In genomic region chr1:235068155-235069121, GRCh38 we compare ENCODE assay signal across 10 cellular contexts.
DNase-seq lines count a peak whose midpoint lies in the region; ATAC-seq and TF ChIP-seq lines count a peak whose summit lies in the region.
"Had no signal": no experiment of that assay in that cellular context is flagged by ENCODE, and none has a peak within 500 bp of the region (broad histone marks: within the 10 kb centered on the region; RNA-seq: fewer than 3 reads in every experiment).

No MANE protein-coding gene starts in this region.

- intact Hi-C loops in HCT116 (cut with micrococcal nuclease), result loop anchor here (5.0 to 10.0 kb wide), 2 partner anchors 51 to 194 kb away; no protein-coding TSS in a partner anchor
- intact Hi-C loops in stomach (cut with DNase I; ENCODE audit: low total_unique reads), result no loop called here

- no peaks in the 10 kb centered on the region for H4K20me1 ChIP-seq in HCT116 (ENCODE audit: insufficient read depth)

- H3K4me2 ChIP-seq in HCT116 (ENCODE audit: low read length), result peak overlapping the region; percentile 74

- RAD21 ChIA-PET in HCT116 (lab: Charles Lee; ENCODE audit: low non-redundant PET in 1 of 2, low total read pairs in 2 of 2, uncharacterized antibody in 2 of 2, unreplicated experiment in 2 of 2), result interaction anchor here in 1 of 2 experiments (1.4 kb wide), 1 partner anchor 11 kb away, joined by 3 read pairs; no protein-coding TSS in a partner anchor

- DNase-seq in HCT116 (ENCODE audit: low read depth, low spot score), result peak; percentile 49
- no peak for DNase-seq in adipocyte (ENCODE audit: low read depth)
- DNase-seq in kidney tubule cell (ENCODE audit: low spot score), result peak; percentile 95
- peak; percentile 54 for DNase-seq in stomach
- DNase-seq in DMS153 (lab: John Stamatoyannopoulos, UW), result no peak
- no peak for DNase-seq in activated T-cell treated with anti-CD3 and anti-CD28 coated beads, Interleukin-2, amount 50 U/mL, for 24 hours
- DNase-seq in iPS-NIHi11 (ENCODE audit: low spot score), result no peak
- DNase-seq: activated gamma-delta T cell treated with Interleukin-2 at 50 U/mL for 16 hours, T-cell had no signal

- TF ChIP-seq RAD21 in HCT116 (IDR thresholded peaks at IDR 0.05; ENCODE audit: low read depth), result no peak

- POLR2A ChIA-PET in HCT116 (lab: Charles Lee), result interaction anchor here (1.2 kb wide), 1 partner anchor 88 kb away, joined by 3 read pairs; no protein-coding TSS in a partner anchor

- ATAC-seq in HCT116, result peak; percentile 33
- no peak for ATAC-seq in GM18519 (IDR thresholded peaks at IDR 0.05; ENCODE audit: low FRiP score, unreplicated experiment)
- ATAC-seq: T-cell had no signal

- H3K4me3 ChIP-seq in HCT116 (replicated peaks in 1 of 2; ENCODE audit: low read depth in 1 of 2, low read length in 2 of 2), result peak overlapping the region in 1 of 2 experiments; percentile 31; a peak in 2 of 4 replicates
- peak overlapping the region; percentile 44 for H3K4me3 ChIP-seq in adipocyte (ENCODE audit: low read length)
- H3K4me3 ChIP-seq in stomach, result no peak overlapping the region

- no peak overlapping the region for H3K27ac Mint-ChIP-seq in activated T-cell treated with anti-CD3 and anti-CD28 coated beads, Interleukin-2, amount 50 U/mL, for 24 hours

- CTCF ChIA-PET in HCT116 (lab: Charles Lee), result interaction anchor here (1.2 kb wide), 1 partner anchor 15 kb away, joined by 3 read pairs; no protein-coding TSS in a partner anchor

- no peak for TF ChIP-seq EP300 in stomach (IDR thresholded peaks at IDR 0.05)

- peak overlapping the region; percentile 24; the same call in 1 of the 2 replicates for H3K27ac ChIP-seq in HCT116 (ENCODE audit: low read depth, low read length)
- H3K27ac ChIP-seq in stomach, result peak overlapping the region; percentile 68 to 97 (median 91)

- no peaks in the 10 kb centered on the region for H3K36me3 Mint-ChIP-seq in activated T-cell treated with anti-CD3 and anti-CD28 coated beads, Interleukin-2, amount 50 U/mL, for 24 hours (ENCODE audit: low read depth)
- H3K36me3 Mint-ChIP-seq: T-cell had no signal

- H3K9me2 ChIP-seq in HCT116 (ENCODE audit: insufficient read depth), result no peaks in the 10 kb centered on the region

- H3K79me2 ChIP-seq in HCT116 (ENCODE audit: insufficient read depth, low read length), result no peaks in the 10 kb centered on the region

- H3K9me3 Mint-ChIP-seq in activated T-cell treated with anti-CD3 and anti-CD28 coated beads, Interleukin-2, amount 50 U/mL, for 24 hours, result no peaks in the 10 kb centered on the region
- H3K9me3 Mint-ChIP-seq: T-cell had no signal

- H3K4me1 Mint-ChIP-seq in activated T-cell treated with anti-CD3 and anti-CD28 coated beads, Interleukin-2, amount 50 U/mL, for 24 hours (ENCODE audit: low read depth), result peaks cover 28% of the 10 kb centered on the region

- 0 out of 2 replicates have a peak overlapping the region, but pooled peaks have one; percentile 17 for H3K9ac ChIP-seq in HCT116 (ENCODE audit: low read length)
- H3K9ac ChIP-seq in adipocyte (ENCODE audit: low read length), result peak overlapping the region; percentile 63

- peaks cover 23 to 44% of the 10 kb centered on the region in 2 experiments for H3K4me1 ChIP-seq in HCT116 (ENCODE audit: control insufficient read depth in 1 of 2, insufficient read depth in 2 of 2, low read length in 2 of 2)
- peaks cover 38% of the 10 kb centered on the region for H3K4me1 ChIP-seq in adipocyte (ENCODE audit: control insufficient read depth, insufficient read depth, low read length)
- H3K4me1 ChIP-seq in stomach, result peaks cover 27 to 70% (median 44%) of the 10 kb centered on the region in 4 donors

- H3K27me3 Mint-ChIP-seq in activated T-cell treated with anti-CD3 and anti-CD28 coated beads, Interleukin-2, amount 50 U/mL, for 24 hours, result no peaks in the 10 kb centered on the region

- H3K9me3 ChIP-seq in HCT116 (ENCODE audit: control insufficient read depth in 1 of 2, insufficient read depth in 1 of 2, low read depth in 1 of 2, low read length in 2 of 2), result no peaks in the 10 kb centered on the region
- H3K9me3 ChIP-seq in adipocyte (ENCODE audit: control insufficient read depth, low read length), result no peaks in the 10 kb centered on the region
- H3K9me3 ChIP-seq in stomach, result no peaks in the 10 kb centered on the region

- TF ChIP-seq POLR2A in HCT116 (IDR thresholded peaks at IDR 0.05; ENCODE audit: borderline replicate concordance, extremely low read depth, insufficient read depth, insufficient read length), result no peak
- TF ChIP-seq POLR2A in stomach (IDR thresholded peaks at IDR 0.05), result no peak

- no peak overlapping the region for H2AFZ ChIP-seq in HCT116 (ENCODE audit: low read depth, low read length, poor library complexity, severe bottlenecking)

- H3K27me3 ChIP-seq in HCT116 (ENCODE audit: insufficient read depth, low read length) (peaks cover 17% of the 10 kb centered on the region; the same call in 1 of the 2 replicates), adipocyte (replicated peaks; ENCODE audit: control insufficient read depth, insufficient read depth, low read length) (no peaks in the 10 kb centered on the region), stomach (no peaks in the 10 kb centered on the region)

- 45 to 58% (median 47%) methylated on average over 17 to 19 of the region's 19 CpGs for WGBS in stomach, 5 donors

- H3K36me3 ChIP-seq in HCT116 (ENCODE audit: control insufficient read depth in 1 of 2, insufficient read depth in 2 of 2, low read length in 2 of 2) (no peaks in the 10 kb centered on the region), adipocyte (ENCODE audit: control insufficient read depth, insufficient read depth, low read length, severe bottlenecking) (no peaks in the 10 kb centered on the region), stomach (no peaks in the 10 kb centered on the region)

- BruUV-seq in HCT116 (replicated peaks; lab: Mats Ljungman, UMichigan), result no TSS peak

- TF ChIP-seq CTCF in HCT116 (IDR thresholded peaks at IDR 0.05 in 2 of 3, conservative IDR thresholded peaks at IDR 0.05 in 1 of 3; ENCODE audit: borderline replicate concordance in 1 of 3, insufficient read depth in 1 of 3, low read depth in 2 of 3, low read length in 2 of 3) (no peak), stomach (IDR thresholded peaks at IDR 0.05) (no peak)

- no peak overlapping the region for H3K4me3 Mint-ChIP-seq in activated T-cell treated with anti-CD3 and anti-CD28 coated beads, Interleukin-2, amount 50 U/mL, for 24 hours
- H3K4me3 Mint-ChIP-seq: T-cell had no signal

TF ChIP-seq in HCT116, 20 proteins besides CTCF, POLR2A, EP300 and RAD21 (continues in another document):
- TF ChIP-seq ZFX (IDR thresholded peaks at IDR 0.05) (no peak), REST (IDR thresholded peaks at IDR 0.05; ENCODE audit: low read depth) (no peak), CBX3 (IDR thresholded peaks at IDR 0.05; ENCODE audit: low read depth) (no peak), FOSL1 (IDR thresholded peaks at IDR 0.05; ENCODE audit: low read depth) (0 out of 2 replicates have a peak, but pooled peaks have one; percentile 13), SIN3A (IDR thresholded peaks at IDR 0.05; ENCODE audit: low read depth) (no peak), MAX (IDR thresholded peaks at IDR 0.05) (no peak; the same call in 1 of the 2 replicates), ZBTB33 (IDR thresholded peaks at IDR 0.05; ENCODE audit: extremely low read depth, insufficient replicate concordance, low read length) (no peak), ELF1 (IDR thresholded peaks at IDR 0.05; ENCODE audit: borderline replicate concordance, low read depth) (no peak), EGR1 (IDR thresholded peaks at IDR 0.05; ENCODE audit: low read depth) (peak; percentile 56), SP1 (IDR thresholded peaks at IDR 0.05; ENCODE audit: low read depth) (no peak), EZH2 (IDR thresholded peaks at IDR 0.05) (no peak)

Comparison
In these comparisons a context has a peak if more than half of its experiments do, and no peak if none do; other contexts are left out.
1. DNase-seq: peak in HCT116 (single experiment), kidney tubule cell (single experiment) and stomach (single experiment); none in adipocyte (single experiment), DMS153 (single experiment), activated T-cell treated with anti-CD3 and anti-CD28 coated beads, Interleukin-2, amount 50 U/mL, for 24 hours (single experiment) and iPS-NIHi11 (single experiment).